23 cellular contexts compared by ENCODE assay signal in the genomic region with DNA sequence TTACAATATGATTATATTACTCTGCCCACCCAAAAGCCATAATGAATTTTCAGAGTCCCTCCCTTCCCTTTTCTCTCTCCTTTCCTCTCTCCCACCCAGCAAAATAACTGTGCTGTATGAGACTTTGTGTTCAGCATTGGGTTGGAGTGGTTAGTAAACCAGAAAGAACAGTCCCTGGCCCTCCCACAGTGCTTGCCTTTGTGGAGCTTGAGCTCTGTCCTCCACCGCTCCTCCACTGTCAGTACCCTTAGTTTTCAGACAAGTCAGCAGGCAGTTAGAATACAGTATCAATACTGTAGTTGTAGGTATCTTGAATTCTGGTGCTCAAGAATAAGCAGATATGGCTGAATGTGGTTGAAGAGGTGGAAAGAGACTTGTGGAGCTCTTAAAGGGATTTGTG.
"Had no signal": no experiment of that assay in that cellular context is flagged by ENCODE, and none has a peak within 500 bp of the region (broad histone marks: within the 10 kb centered on the region; RNA-seq: fewer than 3 reads in every experiment).

No MANE protein-coding gene starts in this region.

- H3K4me3 ChIP-seq: esophagus squamous epithelium, lung, mucosa of descending colon, skin epidermis, tibial artery had no signal

- H3K4me1 Mint-ChIP-seq: central memory CD8-positive, alpha-beta T cell; naive thymus-derived CD4-positive, alpha-beta T cell had no signal

- H3K4me3 Mint-ChIP-seq: activated CD8-positive, alpha-beta T cell treated with anti-CD3 and anti-CD28 coated beads, Interleukin-2, amount 10 ng/mL, durations not matched to agents 7 days and 5 days; activated naive CD8-positive, alpha-beta T cell; central memory CD8-positive, alpha-beta T cell; naive thymus-derived CD4-positive, alpha-beta T cell; T-helper 1 cell treated with Interleukin-12 subunit alpha and Interleukin-12 subunit beta and Interleukin-4 antibody, amounts not matched to agents 30 μg/mL and 1 μg/mL, for 36 hours had no signal

- H3K27ac Mint-ChIP-seq: activated CD8-positive, alpha-beta T cell treated with anti-CD3 and anti-CD28 coated beads, Interleukin-2, amount 10 ng/mL, durations not matched to agents 7 days and 5 days; activated naive CD8-positive, alpha-beta T cell; naive thymus-derived CD4-positive, alpha-beta T cell; T-helper 1 cell treated with Interleukin-12 subunit alpha and Interleukin-12 subunit beta and Interleukin-4 antibody, amounts not matched to agents 30 μg/mL and 1 μg/mL, for 36 hours had no signal

- H3K9me3 ChIP-seq: esophagus squamous epithelium, mucosa of descending colon, tibial artery had no signal

- DNase-seq: activated CD4-positive, alpha-beta T cell treated with anti-CD3 and anti-CD28 coated beads for 48 hours; activated CD8-positive, alpha-beta memory T cell treated with anti-CD3 and anti-CD28 coated beads, Interleukin-2, amount 50 U/mL, for 4 hours; activated CD8-positive, alpha-beta T cell treated with anti-CD3 and anti-CD28 coated beads, Interleukin-2, amount 10 ng/mL, durations not matched to agents 7 days and 5 days; activated gamma-delta T cell treated with Interleukin-2 at 50 U/mL for 16 hours; amniotic stem cell; cortex of kidney; effector CD4-positive, alpha-beta T cell; esophagus squamous epithelium; head of caudate nucleus; left cardiac atrium; mucosa of descending colon; naive thymus-derived CD4-positive, alpha-beta T cell; nucleus accumbens; right cardiac atrium; stimulated activated CD4-positive, alpha-beta T cell treated with anti-CD3 and anti-CD28 coated beads, Interleukin-15, amount 100 ng/mL, for 24 hours; stimulated activated CD4-positive, alpha-beta T cell treated with anti-CD3 and anti-CD28 coated beads, Interleukin-4, amount 100 ng/mL, for 1 hour; stimulated activated naive CD4-positive, alpha-beta T cell; tibial artery had no signal

- H3K27me3 Mint-ChIP-seq: activated naive CD8-positive, alpha-beta T cell; central memory CD8-positive, alpha-beta T cell had no signal

- H3K27me3 ChIP-seq: esophagus squamous epithelium, tibial artery had no signal

- H3K36me3 ChIP-seq: esophagus squamous epithelium, tibial artery had no signal

- H3K9me3 Mint-ChIP-seq: T-helper 1 cell treated with Interleukin-12 subunit alpha and Interleukin-12 subunit beta and Interleukin-4 antibody, amounts not matched to agents 30 μg/mL and 1 μg/mL, for 36 hours had no signal

- H3K36me3 Mint-ChIP-seq: activated naive CD8-positive, alpha-beta T cell; naive thymus-derived CD4-positive, alpha-beta T cell had no signal

- H3K4me1 ChIP-seq: esophagus squamous epithelium had no signal

- ATAC-seq: activated CD8-positive, alpha-beta T cell treated with anti-CD3 and anti-CD28 coated beads, Interleukin-2, amount 10 ng/mL, durations not matched to agents 7 days and 5 days; left cardiac atrium; mucosa of descending colon; naive thymus-derived CD4-positive, alpha-beta T cell had no signal

- H3K27ac ChIP-seq: esophagus squamous epithelium, skin epidermis, tibial artery had no signal
